9 cellular contexts compared by ENCODE assay signal in the genomic region with DNA sequence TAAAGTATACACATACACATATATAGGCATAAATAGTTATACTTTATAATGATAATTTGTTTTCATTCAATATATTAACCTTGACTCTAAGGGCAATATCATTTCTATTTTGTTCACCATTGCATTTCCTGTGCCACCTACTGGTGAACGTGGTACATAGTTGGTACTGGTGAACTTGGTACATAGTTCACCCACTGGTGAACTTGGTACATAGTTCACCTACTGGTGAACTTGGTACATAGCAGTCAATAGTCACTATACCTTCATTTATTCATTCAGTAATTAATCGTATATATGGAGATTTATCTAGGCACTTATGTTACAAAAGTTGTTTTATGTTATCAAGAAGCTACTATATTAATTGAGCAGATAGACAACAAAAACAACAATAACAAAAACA.
DNase-seq lines count a peak whose midpoint lies in the region; ATAC-seq and TF ChIP-seq lines count a peak whose summit lies in the region.
"Had no signal": no experiment of that assay in that cellular context is flagged by ENCODE, and none has a peak within 500 bp of the region (broad histone marks: within the 10 kb centered on the region; RNA-seq: fewer than 3 reads in every experiment).

No MANE protein-coding gene starts in this region.

- H3K36me3 ChIP-seq in SK-N-SH (replicated peaks in 1 of 2; ENCODE audit: control insufficient read depth in 1 of 2, insufficient read depth in 2 of 2, low read length in 1 of 2) (no peaks in the 10 kb centered on the region), left ventricle myocardium inferior (no peaks in the 10 kb centered on the region)

- TF ChIP-seq EP300 in SK-N-SH (IDR thresholded peaks at IDR 0.05; ENCODE audit: borderline replicate concordance in 1 of 2, low read depth in 1 of 2, low read length in 1 of 2): no peak

- no peaks in the 10 kb centered on the region for H3K9me3 Mint-ChIP-seq in stimulated activated naive B cell treated with anti-CD40 and anti-IgM and Interleukin-4, amounts not matched to agents 10 μg/mL and 1 μg/mL and 100 μg/mL, for 72 hours
- peaks cover 4% of the 10 kb centered on the region for H3K9me3 Mint-ChIP-seq in activated T-helper 1 cell treated with anti-CD3 and anti-CD28 coated beads, Interleukin-12 subunit alpha, Interleukin-12 subunit beta, Interleukin-2, Interleukin-4 antibody, amounts not matched to agents 30 ng/mL and 10 ng/mL and 1 ng/mL, durations not matched to agents 14 hours and 24 hours and 36 hours

- peak; percentile 19; the same call in 1 of the 2 replicates for TF ChIP-seq RAD21 in SK-N-SH (IDR thresholded peaks at IDR 0.05; ENCODE audit: low read length)

- H3K27me3 ChIP-seq in SK-N-SH (ENCODE audit: insufficient read depth) (no peaks in the 10 kb centered on the region), left ventricle myocardium inferior (ENCODE audit: low read depth) (no peaks in the 10 kb centered on the region)

- no peak overlapping the region for H3K4me2 ChIP-seq in SK-N-SH

- no peak overlapping the region for H3K27ac Mint-ChIP-seq in stimulated activated naive B cell treated with anti-CD40 and anti-IgM and Interleukin-4, amounts not matched to agents 10 μg/mL and 1 μg/mL and 100 μg/mL, for 72 hours
- H3K27ac Mint-ChIP-seq in activated T-helper 1 cell treated with anti-CD3 and anti-CD28 coated beads, Interleukin-12 subunit alpha, Interleukin-12 subunit beta, Interleukin-2, Interleukin-4 antibody, amounts not matched to agents 30 ng/mL and 10 ng/mL and 1 ng/mL, durations not matched to agents 14 hours and 24 hours and 36 hours: no peak overlapping the region

- CTCF ChIA-PET in SK-N-SH (lab: Yijun Ruan, JAX): interaction anchor here (0.6 kb wide), 2 partner anchors 20 to 1052 kb away, joined by 3 read pairs; no protein-coding TSS in a partner anchor

- WGBS in SK-N-SH (ENCODE audit: low lambda C conversion rate): 39% methylated on average over 2 of the region's 2 CpGs

- no peaks in the 10 kb centered on the region for H3K4me1 Mint-ChIP-seq in stimulated activated naive B cell treated with anti-CD40 and anti-IgM and Interleukin-4, amounts not matched to agents 10 μg/mL and 1 μg/mL and 100 μg/mL, for 72 hours
- no peaks in the 10 kb centered on the region for H3K4me1 Mint-ChIP-seq in activated T-helper 1 cell treated with anti-CD3 and anti-CD28 coated beads, Interleukin-12 subunit alpha, Interleukin-12 subunit beta, Interleukin-2, Interleukin-4 antibody, amounts not matched to agents 30 ng/mL and 10 ng/mL and 1 ng/mL, durations not matched to agents 14 hours and 24 hours and 36 hours (ENCODE audit: low read depth)

- no peaks in the 10 kb centered on the region for H3K27me3 Mint-ChIP-seq in stimulated activated naive B cell treated with anti-CD40 and anti-IgM and Interleukin-4, amounts not matched to agents 10 μg/mL and 1 μg/mL and 100 μg/mL, for 72 hours
- H3K27me3 Mint-ChIP-seq in activated T-helper 1 cell treated with anti-CD3 and anti-CD28 coated beads, Interleukin-12 subunit alpha, Interleukin-12 subunit beta, Interleukin-2, Interleukin-4 antibody, amounts not matched to agents 30 ng/mL and 10 ng/mL and 1 ng/mL, durations not matched to agents 14 hours and 24 hours and 36 hours (ENCODE audit: insufficient read depth): no peaks in the 10 kb centered on the region

- DNase-seq in NCI-H146 (lab: John Stamatoyannopoulos, UW) (peak; percentile 41), NCI-H146 treated with DMSO at 0.1 percent for 48 hours (lab: John Stamatoyannopoulos, UW; ENCODE audit: unreplicated experiment) (no peak), SK-N-SH (peak; percentile 9), DMS79 treated with DMSO at 0.1 percent for 48 hours (lab: John Stamatoyannopoulos, UW) (no peak), left ventricle myocardium inferior (no peak)
- DNase-seq in stimulated activated naive B cell treated with anti-CD40 and anti-IgM and Interleukin-4, amounts not matched to agents 10 μg/mL and 1 μg/mL and 100 μg/mL, for 72 hours: no peak
- DNase-seq in activated T-helper 1 cell treated with anti-CD3 and anti-CD28 coated beads, Interleukin-12 subunit alpha, Interleukin-12 subunit beta, Interleukin-2, Interleukin-4 antibody, amounts not matched to agents 30 ng/mL and 10 ng/mL and 1 ng/mL, durations not matched to agents 14 hours and 24 hours and 36 hours (ENCODE audit: low spot score): no peak

- H3K4me3 ChIP-seq in SK-N-SH (ENCODE audit: low read depth in 2 of 2, low read length in 1 of 2) (no peak overlapping the region), left ventricle myocardium inferior (no peak overlapping the region)

- H3K27ac ChIP-seq in SK-N-SH (ENCODE audit: low read depth in 2 of 2, low read length in 1 of 2): no peak overlapping the region
- no peak overlapping the region for H3K27ac ChIP-seq in left ventricle myocardium inferior (replicated peaks)
- H3K27ac ChIP-seq: parathyroid adenoma had no signal

- intact Hi-C loops in activated T-helper 1 cell treated with anti-CD3 and anti-CD28 coated beads, Interleukin-12 subunit alpha, Interleukin-12 subunit beta, Interleukin-2, Interleukin-4 antibody, amounts not matched to agents 30 ng/mL and 10 ng/mL and 1 ng/mL, durations not matched to agents 14 hours and 24 hours and 36 hours (cut with micrococcal nuclease): no loop called here
- intact Hi-C loops in left ventricle myocardium inferior (cut with micrococcal nuclease): no loop called here

- no peak overlapping the region for H2AFZ ChIP-seq in SK-N-SH (ENCODE audit: low read depth)
- H2AFZ ChIP-seq: parathyroid adenoma had no signal

- no peaks in the 10 kb centered on the region for H3F3A ChIP-seq in SK-N-SH (replicated peaks; ENCODE audit: insufficient read depth)

- TF ChIP-seq CTCF in SK-N-SH (IDR thresholded peaks at IDR 0.05): peak; percentile 55
- no peak for TF ChIP-seq CTCF in left ventricle myocardium inferior (IDR thresholded peaks at IDR 0.05; ENCODE audit: borderline replicate concordance)

- H4K20me1 ChIP-seq in SK-N-SH (ENCODE audit: insufficient read depth): no peaks in the 10 kb centered on the region

- POLR2A ChIA-PET in SK-N-SH (lab: Yijun Ruan, JAX): no interaction called here

- peak; percentile 92 for ATAC-seq in HG03139 (IDR thresholded peaks at IDR 0.05; ENCODE audit: unreplicated experiment)
- ATAC-seq in stimulated activated naive B cell treated with anti-CD40 and anti-IgM and Interleukin-4, amounts not matched to agents 10 μg/mL and 1 μg/mL and 100 μg/mL, for 72 hours (replicated peaks): peak; percentile 54 to 70

- H3K9me3 ChIP-seq in SK-N-SH (no peaks in the 10 kb centered on the region), left ventricle myocardium inferior (replicated peaks) (no peaks in the 10 kb centered on the region)

- no peaks in the 10 kb centered on the region for H3K36me3 Mint-ChIP-seq in stimulated activated naive B cell treated with anti-CD40 and anti-IgM and Interleukin-4, amounts not matched to agents 10 μg/mL and 1 μg/mL and 100 μg/mL, for 72 hours
- no peaks in the 10 kb centered on the region for H3K36me3 Mint-ChIP-seq in activated T-helper 1 cell treated with anti-CD3 and anti-CD28 coated beads, Interleukin-12 subunit alpha, Interleukin-12 subunit beta, Interleukin-2, Interleukin-4 antibody, amounts not matched to agents 30 ng/mL and 10 ng/mL and 1 ng/mL, durations not matched to agents 14 hours and 24 hours and 36 hours (ENCODE audit: low read depth)

- H3K9me2 ChIP-seq in SK-N-SH: no peaks in the 10 kb centered on the region

- no peak overlapping the region for H3K4me3 Mint-ChIP-seq in stimulated activated naive B cell treated with anti-CD40 and anti-IgM and Interleukin-4, amounts not matched to agents 10 μg/mL and 1 μg/mL and 100 μg/mL, for 72 hours
- H3K4me3 Mint-ChIP-seq in activated T-helper 1 cell treated with anti-CD3 and anti-CD28 coated beads, Interleukin-12 subunit alpha, Interleukin-12 subunit beta, Interleukin-2, Interleukin-4 antibody, amounts not matched to agents 30 ng/mL and 10 ng/mL and 1 ng/mL, durations not matched to agents 14 hours and 24 hours and 36 hours: no peak overlapping the region

- no peak overlapping the region for H3K9ac ChIP-seq in SK-N-SH
- H3K9ac ChIP-seq: parathyroid adenoma had no signal

- no peaks in the 10 kb centered on the region for H3K79me2 ChIP-seq in SK-N-SH (ENCODE audit: insufficient read depth)
- H3K79me2 ChIP-seq: parathyroid adenoma had no signal

- H3K4me1 ChIP-seq in SK-N-SH (ENCODE audit: control insufficient read depth in 1 of 2, insufficient read depth in 2 of 2, low read depth in 1 of 2, low read length in 1 of 2) (no peaks in the 10 kb centered on the region), left ventricle myocardium inferior (no peaks in the 10 kb centered on the region)
- H3K4me1 ChIP-seq: parathyroid adenoma had no signal

TF ChIP-seq in SK-N-SH, 30 proteins besides CTCF, POLR2A, EP300 and RAD21:
- no peak for TF ChIP-seq FOXM1 (IDR thresholded peaks at IDR 0.05; ENCODE audit: low read depth)
- TF ChIP-seq YY1 (IDR thresholded peaks at IDR 0.05; ENCODE audit: low read depth): no peak
- TF ChIP-seq CHD2 (IDR thresholded peaks at IDR 0.05; ENCODE audit: low read length, partially characterized antibody): no peak
- no peak for TF ChIP-seq RXRA (IDR thresholded peaks at IDR 0.05; ENCODE audit: borderline replicate concordance, low read depth)
TF ChIP-seq in SK-N-SH: peak in this region for 0.

Comparison
In these comparisons a context has a peak if more than half of its experiments do, and no peak if none do; other contexts are left out.
1. DNase-seq: peak in NCI-H146 (single experiment) and SK-N-SH (single experiment); none in NCI-H146 treated with DMSO at 0.1 percent for 48 hours (single experiment), stimulated activated naive B cell treated with anti-CD40 and anti-IgM and Interleukin-4, amounts not matched to agents 10 μg/mL and 1 μg/mL and 100 μg/mL, for 72 hours (single experiment), DMS79 treated with DMSO at 0.1 percent for 48 hours (single experiment), activated T-helper 1 cell treated with anti-CD3 and anti-CD28 coated beads, Interleukin-12 subunit alpha, Interleukin-12 subunit beta, Interleukin-2, Interleukin-4 antibody, amounts not matched to agents 30 ng/mL and 10 ng/mL and 1 ng/mL, durations not matched to agents 14 hours and 24 hours and 36 hours (single experiment) and left ventricle myocardium inferior (single experiment).